In genomic region chr1:155208406-155208655, GRCh38 we compare ENCODE assay signal across 1 cellular context.
TF ChIP-seq lines count a peak whose summit lies in the region.

No MANE protein-coding gene starts in this region.

TF ChIP-seq in K562, 482 proteins besides CTCF, POLR2A, EP300 and RAD21 (continued from another document):
- TF ChIP-seq CBX3 (IDR thresholded peaks at IDR 0.05; ENCODE audit: borderline replicate concordance in 1 of 2, low read length in 2 of 2) (peak in 1 of 2 experiments; percentile 39; a peak in 1 of 3 replicates), RHOXF2B (CRISPR knock-in tag; conservative IDR thresholded peaks at IDR 0.05) (0 out of 2 replicates have a peak, but pooled peaks have one; percentile 11), TARDBP (IDR thresholded peaks at IDR 0.05) (0 out of 2 replicates have a peak, but pooled peaks have one; percentile 61), SUPT5H (IDR thresholded peaks at IDR 0.05) (peak; percentile 68), CTBP1 (IDR thresholded peaks at IDR 0.05; ENCODE audit: borderline replicate concordance) (0 out of 2 replicates have a peak, but pooled peaks have one; percentile 47), NBN (IDR thresholded peaks at IDR 0.05; ENCODE audit: low read depth) (0 out of 2 replicates have a peak, but pooled peaks have one; percentile 21), HNRNPLL (IDR thresholded peaks at IDR 0.05; ENCODE audit: low read depth, low read length, poor library complexity, severe bottlenecking) (no peak), ZNF175 (CRISPR knock-in tag; IDR thresholded peaks at IDR 0.05; ENCODE audit: low read depth) (no peak), THAP7 (CRISPR knock-in tag; IDR thresholded peaks at IDR 0.05) (no peak), ZNF778 (CRISPR knock-in tag; IDR thresholded peaks at IDR 0.05) (no peak), NFIC (IDR thresholded peaks at IDR 0.05) (peak; percentile 29; the same call in 1 of the 2 replicates), TAF1 (IDR thresholded peaks at IDR 0.05; ENCODE audit: control insufficient read depth, extremely low read depth, insufficient read depth, low read length, severe bottlenecking) (peak; percentile 41), MTA2 (IDR thresholded peaks at IDR 0.05; ENCODE audit: low read depth) (no peak), SMARCE1 (IDR thresholded peaks at IDR 0.05) (0 out of 2 replicates have a peak, but pooled peaks have one; percentile 37), DMBX1 (CRISPR knock-in tag; IDR thresholded peaks at IDR 0.05; ENCODE audit: borderline replicate concordance) (no peak), ZBTB2 (IDR thresholded peaks at IDR 0.05) (0 out of 2 replicates have a peak, but pooled peaks have one; percentile 30), ELF1 (tag; IDR thresholded peaks at IDR 0.05) (0 out of 2 replicates have a peak, but pooled peaks have one; percentile 45), TAF15 (IDR thresholded peaks at IDR 0.05; ENCODE audit: low read depth, low read length) (no peak), HMBOX1 (IDR thresholded peaks at IDR 0.05) (no peak)
